In genomic region chr3:98843301-98843959, GRCh38 we compare ENCODE assay signal across 18 cellular contexts. TPM values are rescaled to one million over a fixed set of nuclear protein-coding genes. Genes with fewer than 3 reads are reported as not detected.
DNase-seq lines count a peak whose midpoint lies in the region; ATAC-seq, FAIRE-seq and TF ChIP-seq lines count a peak whose summit lies in the region.
"Had no signal": no experiment of that assay in that cellular context is flagged by ENCODE, and none has a peak within 500 bp of the region (broad histone marks: within the 10 kb centered on the region; RNA-seq: fewer than 3 reads in every experiment).

No MANE protein-coding gene starts in this region.

- FAIRE-seq in HepG2 (lab: Jason Lieb, UNC) (no peak), astrocyte (lab: Jason Lieb, UNC) (no peak), pancreas (lab: Jason Lieb, UNC) (no peak)
- FAIRE-seq: H54 had no signal

- in situ Hi-C loops in HepG2 (cut with HindIII; ENCODE audit: extremely low pct_ligation_motif_present, low pct_unique_long_range_greater_than_20kb): no loop called here

- no peak overlapping the region for H3K27ac Mint-ChIP-seq in astrocyte (ENCODE audit: unreplicated experiment)
- H3K27ac Mint-ChIP-seq: CD8-positive, alpha-beta T cell had no signal

- H3K9ac ChIP-seq in HepG2 (ENCODE audit: insufficient read depth, low read depth, low read length) (no peak overlapping the region), astrocyte (ENCODE audit: low read length) (no peak overlapping the region), skeletal muscle satellite cell (ENCODE audit: low read depth, low read length) (no peak overlapping the region)

- no peaks in the 10 kb centered on the region for H3K9me3 ChIP-seq in HepG2 (ENCODE audit: low read length)
- H3K9me3 ChIP-seq in right lobe of liver: no peaks in the 10 kb centered on the region
- no peaks in the 10 kb centered on the region for H3K9me3 ChIP-seq in astrocyte (ENCODE audit: insufficient read depth, low read depth, low read length)
- no peaks in the 10 kb centered on the region for H3K9me3 ChIP-seq in skeletal muscle satellite cell (replicated peaks; ENCODE audit: low read length)
- H3K9me3 ChIP-seq in pancreas: no peaks in the 10 kb centered on the region

- H4K20me1 ChIP-seq in HepG2 (ENCODE audit: insufficient read depth, low read length): no peaks in the 10 kb centered on the region
- H4K20me1 ChIP-seq in astrocyte (ENCODE audit: insufficient read depth, low read length): peaks cover 89% of the 10 kb centered on the region

- H3K4me1 ChIP-seq in HepG2 (ENCODE audit: insufficient read depth, low read length) (no peaks in the 10 kb centered on the region), right lobe of liver (no peaks in the 10 kb centered on the region), astrocyte (ENCODE audit: insufficient read depth, low read length) (peaks cover 3% of the 10 kb centered on the region), skeletal muscle satellite cell (ENCODE audit: control insufficient read depth, insufficient read depth, low read length) (peaks cover 30% of the 10 kb centered on the region), pancreas (no peaks in the 10 kb centered on the region)

- 94% methylated on average over 7 of the region's 7 CpGs for whole genome bisulfite sequencing in HepG2 (ENCODE audit: low lambda C conversion rate)
- 75% methylated on average over 7 of the region's 7 CpGs for WGBS in right lobe of liver (ENCODE audit: insufficient coverage, low coverage, low lambda C conversion rate, missing lambda C conversion rate)
- 78 to 84% methylated on average over 7 of the region's 7 CpGs for WGBS in pancreas, 2 donors

- TF ChIP-seq POLR2A in HepG2 (IDR thresholded peaks at IDR 0.05; ENCODE audit: insufficient read depth in 1 of 2, low read depth in 2 of 2, low read length in 2 of 2) (no peak), right lobe of liver (IDR thresholded peaks at IDR 0.05) (no peak)

- H3K4me3 ChIP-seq in HepG2 (replicated peaks in 1 of 3; ENCODE audit: insufficient read depth in 1 of 3, low read depth in 2 of 3, low read length in 3 of 3): no peak overlapping the region
- no peak overlapping the region for H3K4me3 ChIP-seq in right lobe of liver
- no peak overlapping the region for H3K4me3 ChIP-seq in astrocyte (ENCODE audit: insufficient read depth, low read depth, low read length)
- no peak overlapping the region for H3K4me3 ChIP-seq in fibroblast of pulmonary artery (replicated peaks; ENCODE audit: low read depth, low read length)
- no peak overlapping the region for H3K4me3 ChIP-seq in skeletal muscle satellite cell (ENCODE audit: low read length)
- H3K4me3 ChIP-seq in pancreas: no peak overlapping the region

- CTCF ChIA-PET in HepG2 (lab: Yijun Ruan, JAX; ENCODE audit: low intra/inter-chr PET ratio, low total read pairs): no interaction called here

- H3K4me2 ChIP-seq in HepG2 (ENCODE audit: low read depth, low read length) (no peak overlapping the region), astrocyte (ENCODE audit: low read length) (peak overlapping the region; percentile 13), skeletal muscle satellite cell (ENCODE audit: low read length) (peak overlapping the region; percentile 1)

- no peak for TF ChIP-seq CTCF in HepG2 (CRISPR knock-in tag; IDR thresholded peaks at IDR 0.05)
- no peak for TF ChIP-seq CTCF in right lobe of liver (IDR thresholded peaks at IDR 0.05)
- no peak for TF ChIP-seq CTCF in astrocyte (IDR thresholded peaks at IDR 0.05; ENCODE audit: insufficient read depth, low read depth, low read length)
- TF ChIP-seq CTCF in fibroblast of pulmonary artery (IDR thresholded peaks at IDR 0.05; ENCODE audit: low read length, missing control alignments): no peak
- no peak for TF ChIP-seq CTCF in pancreas (IDR thresholded peaks at IDR 0.05)

- BruUV-seq in HepG2 (replicated peaks; lab: Mats Ljungman, UMichigan): no TSS peak

- H3K27me3 Mint-ChIP-seq in astrocyte (ENCODE audit: low read depth, unreplicated experiment): no peaks in the 10 kb centered on the region

- H3K4me1 Mint-ChIP-seq in astrocyte (ENCODE audit: low read depth, unreplicated experiment): peaks cover 20% of the 10 kb centered on the region

- POLR2A ChIA-PET in HepG2 (lab: Yijun Ruan, JAX): no interaction called here

- ATAC-seq in HepG2 (no peak), right lobe of liver (no peak), left colon (no peak), pancreas (no peak)
- ATAC-seq: CD8-positive, alpha-beta T cell had no signal

- no peak for DNase-seq in HepG2 (ENCODE audit: low spot score)
- no peak for DNase-seq in right lobe of liver
- DNase-seq in astrocyte (ENCODE audit: low read depth): no peak
- peak; percentile 25 for DNase-seq in fibroblast of pulmonary artery (ENCODE audit: low read depth)
- no peak for DNase-seq in left colon
- no peak for DNase-seq in NCI-H526 (lab: John Stamatoyannopoulos, UW)
- no peak for DNase-seq in pancreas
- DNase-seq: AML-193; CD8-positive, alpha-beta T cell; DND-41; NCI-H1048; NCI-H146; NCI-H2081 treated with DMSO at 0.1 percent for 48 hours; NCI-H2227 treated with DMSO at 0.1 percent for 48 hours; NCI-H526 treated with DMSO at 0.1 percent for 48 hours had no signal

- TF ChIP-seq RAD21 in HepG2 (CRISPR knock-in tag; IDR thresholded peaks at IDR 0.05): no peak

- H3K36me3 Mint-ChIP-seq in astrocyte (ENCODE audit: low read depth, unreplicated experiment): peaks cover 18% of the 10 kb centered on the region

- TF ChIP-seq EP300 in HepG2 (IDR thresholded peaks at IDR 0.05; ENCODE audit: low read depth in 2 of 2, low read length in 2 of 2) (no peak), HepG2 (CRISPR knock-in tag; IDR thresholded peaks at IDR 0.05; ENCODE audit: borderline replicate concordance) (no peak)

- no peaks in the 10 kb centered on the region for H3K79me2 ChIP-seq in HepG2 (ENCODE audit: insufficient read depth, low read length)
- H3K79me2 ChIP-seq in astrocyte (ENCODE audit: insufficient read depth, low read length): peaks cover 93% of the 10 kb centered on the region

- H3K36me3 ChIP-seq in HepG2 (replicated peaks in 1 of 2; ENCODE audit: control insufficient read depth in 1 of 2, insufficient read depth in 2 of 2, low read length in 2 of 2): peaks cover 0 to 20% of the 10 kb centered on the region in 2 experiments; a peak in 3 of 5 replicates
- H3K36me3 ChIP-seq in right lobe of liver: no peaks in the 10 kb centered on the region
- H3K36me3 ChIP-seq in astrocyte (ENCODE audit: insufficient read depth, low read length): peaks cover 65% of the 10 kb centered on the region
- H3K36me3 ChIP-seq in skeletal muscle satellite cell (ENCODE audit: insufficient read depth, low read length): peaks cover 77% of the 10 kb centered on the region
- no peaks in the 10 kb centered on the region for H3K36me3 ChIP-seq in pancreas

- no peaks in the 10 kb centered on the region for H3K9me3 Mint-ChIP-seq in astrocyte (ENCODE audit: unreplicated experiment)
- H3K9me3 Mint-ChIP-seq: CD8-positive, alpha-beta T cell had no signal

- intact Hi-C loops in HepG2 (cut with micrococcal nuclease; ENCODE audit: unreplicated experiment) (no loop called here), right lobe of liver (cut with DNase I) (no loop called here), left colon (cut with DNase I, micrococcal nuclease) (no loop called here), pancreas (cut with DNase I) (no loop called here)

- H3K27ac ChIP-seq in HepG2 (ENCODE audit: extremely low read length, insufficient read depth, low read length) (no peak overlapping the region), right lobe of liver (no peak overlapping the region), astrocyte (ENCODE audit: low read depth, low read length) (no peak overlapping the region), pancreas (no peak overlapping the region)
- H3K27ac ChIP-seq: RWPE1 had no signal

- H3K27me3 ChIP-seq in HepG2 (ENCODE audit: control insufficient read depth in 1 of 2, insufficient read depth in 2 of 2, low read length in 2 of 2): no peaks in the 10 kb centered on the region
- H3K27me3 ChIP-seq in right lobe of liver: no peaks in the 10 kb centered on the region
- no peaks in the 10 kb centered on the region for H3K27me3 ChIP-seq in astrocyte (ENCODE audit: insufficient read depth, low read length)
- no peaks in the 10 kb centered on the region for H3K27me3 ChIP-seq in skeletal muscle satellite cell (ENCODE audit: control insufficient read depth, insufficient read depth, low read length)
- H3K27me3 ChIP-seq in pancreas: no peaks in the 10 kb centered on the region

- H3K4me3 Mint-ChIP-seq in astrocyte (ENCODE audit: unreplicated experiment): no peak overlapping the region
- H3K4me3 Mint-ChIP-seq: CD8-positive, alpha-beta T cell had no signal

- H2AFZ ChIP-seq in HepG2 (ENCODE audit: low read length): no peak overlapping the region
- H2AFZ ChIP-seq in astrocyte (ENCODE audit: low read depth, low read length): no peak overlapping the region

TF ChIP-seq in HepG2, 621 proteins besides CTCF, POLR2A, EP300 and RAD21 (continues in another document):
- TF ChIP-seq ZNF205 (CRISPR knock-in tag; IDR thresholded peaks at IDR 0.05): no peak

RNA-seq across cellular contexts. Expression of gene DCBLD2, which starts 58.1 kb away (rescaled TPM):
- total RNA-seq in HepG2 (2016; rRNA removed; fragmentation: Illumina TruSeq; extraction: Trizol) (40.2 and 56.9 TPM in 2 replicates), right lobe of liver (10 to 100 TPM in 4 of 6 experiments, 1 to 10 TPM in 2; 8.1 to 11.3 (median 10.6) TPM), astrocyte (214 and 243 TPM in 2 replicates), left colon (10 to 100 TPM in 1 of 2 donors, 1 to 10 TPM in 1; 8.9 to 12.2 TPM), pancreas (10 to 100 TPM in 2 of 6 donors, 1 to 10 TPM in 4; 4.5 to 12.9 (median 7.7) TPM)
- total RNA-seq in HepG2 (2016; cell fraction: cytosol; rRNA removed; fragmentation: Illumina TruSeq; extraction: Trizol; ENCODE audit: low read depth): 6.6 and 8.2 TPM in 2 replicates
- total RNA-seq in HepG2 (2016; cell fraction: insoluble cytoplasmic fraction; rRNA removed; fragmentation: Illumina TruSeq; extraction: Trizol): 39.3 and 56.3 TPM in 2 replicates
- total RNA-seq in HepG2 (2016; cell fraction: membrane; rRNA removed; fragmentation: Illumina TruSeq; extraction: Trizol): 15.9 and 17.6 TPM in 2 replicates
- 71.1 and 78.4 TPM in 2 replicates for total RNA-seq in HepG2 (2016; cell fraction: nucleus; rRNA removed; fragmentation: Illumina TruSeq; extraction: Trizol)
- polyA plus RNA-seq in HepG2 (2011; rRNA removed) (34.1 and 43.8 TPM in 2 replicates), pancreas (1 to 10 TPM; 2.2 to 4.6 TPM)
- polyA plus RNA-seq in HepG2 (2011; cell fraction: cytosol; rRNA removed): 19.5 and 27.6 TPM in 2 replicates
- polyA plus RNA-seq in HepG2 (2011; cell fraction: nucleus; rRNA removed): 20.0 and 22.5 TPM in 2 replicates
- 14.2 and 14.4 TPM in 2 replicates for polyA plus RNA-seq in HepG2 (2012)
- 2.0 and 2.9 TPM in 2 replicates for polyA plus RNA-seq in HepG2 (2016; cell fraction: cytosol; fragmentation: Illumina TruSeq; extraction: Trizol; ENCODE audit: low read depth)
- 24.9 and 27.4 TPM in 2 replicates for polyA plus RNA-seq in HepG2 (2016; cell fraction: insoluble cytoplasmic fraction; fragmentation: Illumina TruSeq; extraction: Trizol; ENCODE audit: low read depth)
- 6.4 and 6.6 TPM in 2 replicates for polyA plus RNA-seq in HepG2 (2016; cell fraction: membrane; fragmentation: Illumina TruSeq; extraction: Trizol; ENCODE audit: low read depth)
- polyA plus RNA-seq in HepG2 (2016; cell fraction: nucleus; fragmentation: Illumina TruSeq; extraction: Trizol; ENCODE audit: insufficient read depth, low read depth): 59.1 and 68.7 TPM in 2 replicates
- polyA minus RNA-seq in HepG2 (2011; rRNA and poly(A)+ RNA removed; ENCODE audit: low replicate concordance): 21.4 and 70.2 TPM in 2 replicates
- 59.9 and 78.1 TPM in 2 replicates for polyA minus RNA-seq in HepG2 (2011; cell fraction: cytosol; rRNA and poly(A)+ RNA removed)
- 98.8 and 104 TPM in 2 replicates for polyA minus RNA-seq in HepG2 (2011; cell fraction: nucleus; rRNA and poly(A)+ RNA removed)
- 659 TPM in 2 replicates for total RNA-seq in skeletal muscle satellite cell (2012; rRNA removed)
